In genomic region chr1:50348449-50349241, GRCh38 we compare ENCODE assay signal across 8 cellular contexts.
A peak's percentile ranks its signal among the peaks of the same experiment; 100 is the strongest.
DNase-seq lines count a peak whose midpoint lies in the region; ATAC-seq, FAIRE-seq and TF ChIP-seq lines count a peak whose summit lies in the region.

No MANE protein-coding gene starts in this region.

- DNase-seq in COLO829 (ENCODE audit: low spot score): peak; percentile 77
- DNase-seq in RWPE2 (ENCODE audit: low spot score): no peak
- peak; percentile 66 for DNase-seq in brain microvascular endothelial cell
- peak; percentile 43 for DNase-seq in stimulated activated CD4-positive, alpha-beta T cell treated with anti-CD3 and anti-CD28 coated beads, Interleukin-4, amount 100 ng/mL, for 24 hours

- FAIRE-seq in islet of Langerhans (lab: Jason Lieb, UNC): peak; percentile 99

- H3K4me3 ChIP-seq in RWPE2 (ENCODE audit: severe bottlenecking): no peak overlapping the region
- H3K4me3 ChIP-seq in brain microvascular endothelial cell (ENCODE audit: low read depth, low read length): no peak overlapping the region

- H3K36me3 ChIP-seq in RWPE2 (ENCODE audit: low read depth) (no peaks in the 10 kb centered on the region), brain microvascular endothelial cell (replicated peaks) (no peaks in the 10 kb centered on the region)

- H3K9me3 ChIP-seq in RWPE2 (ENCODE audit: severe bottlenecking): no peaks in the 10 kb centered on the region

- H3K27me3 ChIP-seq in RWPE2 (ENCODE audit: insufficient read depth, poor library complexity, severe bottlenecking) (no peaks in the 10 kb centered on the region), brain microvascular endothelial cell (replicated peaks) (no peaks in the 10 kb centered on the region)

- TF ChIP-seq CTCF in LNCAP (IDR thresholded peaks at IDR 0.05): peak; percentile 79
- peak; percentile 78 for TF ChIP-seq CTCF in RWPE2 (IDR thresholded peaks at IDR 0.05; ENCODE audit: poor library complexity, severe bottlenecking)
- peak; percentile 86 for TF ChIP-seq CTCF in brain microvascular endothelial cell (IDR thresholded peaks at IDR 0.05; ENCODE audit: low read depth, low read length, missing control alignments)

- in situ Hi-C loops in brain microvascular endothelial cell (cut with HindIII; ENCODE audit: low pct_ligation_motif_present, low sequenced_read_pairs): no loop called here

- H3K27ac ChIP-seq in RWPE2 (ENCODE audit: poor library complexity, severe bottlenecking): no peak overlapping the region
- H3K27ac ChIP-seq in brain microvascular endothelial cell: no peak overlapping the region

- ATAC-seq in GM19035 (IDR thresholded peaks at IDR 0.05; ENCODE audit: unreplicated experiment) (peak; percentile 73), RWPE2 (ENCODE audit: low read depth) (peak; percentile 80), HG03095 (IDR thresholded peaks at IDR 0.05; ENCODE audit: unreplicated experiment) (no peak)

- H3K4me1 ChIP-seq in RWPE2 (ENCODE audit: insufficient read depth, poor library complexity, severe bottlenecking): no peaks in the 10 kb centered on the region
